ENCODE assay signal across 17 cellular contexts in genomic region chr4:970854-971520, GRCh38. TPM values are rescaled to one million over a fixed set of nuclear protein-coding genes. Genes with fewer than 3 reads are reported as not detected.
DNase-seq lines count a peak whose midpoint lies in the region; ATAC-seq and TF ChIP-seq lines count a peak whose summit lies in the region.
"Had no signal": no experiment of that assay in that cellular context is flagged by ENCODE, and none has a peak within 500 bp of the region (broad histone marks: within the 10 kb centered on the region; RNA-seq: fewer than 3 reads in every experiment).

No MANE protein-coding gene starts in this region.

- H4K20me1 ChIP-seq in BLaER1 (peaks cover 43% of the 10 kb centered on the region), DND-41 (ENCODE audit: insufficient read depth, low read length) (peaks cover 34% of the 10 kb centered on the region)

- peak overlapping the region in 3 of 5 experiments; percentile 26 to 60 (median 39) for H3K4me3 Mint-ChIP-seq in brain
- peak overlapping the region in 8 of 10 donors; percentile 3 to 75 (median 32) for H3K4me3 Mint-ChIP-seq in naive thymus-derived CD4-positive, alpha-beta T cell
- H3K4me3 Mint-ChIP-seq in nephron progenitor cell, result no peak overlapping the region
- H3K4me3 Mint-ChIP-seq: endodermal cell, H9 had no signal

- H3K9me3 ChIP-seq in BLaER1 (peaks cover 15% of the 10 kb centered on the region), DND-41 (ENCODE audit: insufficient read depth, low read length, severe bottlenecking) (peaks cover 7% of the 10 kb centered on the region)
- no peaks in the 10 kb centered on the region for H3K9me3 ChIP-seq in naive thymus-derived CD4-positive, alpha-beta T cell (ENCODE audit: control insufficient read depth in 2 of 3, low read length in 3 of 3)
- H3K9me3 ChIP-seq: lower lobe of right lung, SJSA1 had no signal

- no peak overlapping the region for H3K9ac ChIP-seq in BLaER1
- no peak overlapping the region; the same call in 1 of the 2 replicates for H3K9ac ChIP-seq in DND-41 (ENCODE audit: low read depth, low read length)

- H3K27ac Mint-ChIP-seq in brain (no peak overlapping the region), nephron progenitor cell (no peak overlapping the region)
- peak overlapping the region in 1 of 9 donors; percentile 41 for H3K27ac Mint-ChIP-seq in naive thymus-derived CD4-positive, alpha-beta T cell
- H3K27ac Mint-ChIP-seq: endodermal cell, H9 had no signal

- H3K4me2 ChIP-seq in BLaER1 (peak overlapping the region; percentile 100), DND-41 (ENCODE audit: insufficient read depth, low read length) (peak overlapping the region; percentile 77; the same call in 1 of the 2 replicates)

- peaks cover 39% of the 10 kb centered on the region for H3K36me3 ChIP-seq in BLaER1
- peaks cover 14% of the 10 kb centered on the region for H3K36me3 ChIP-seq in DND-41 (ENCODE audit: insufficient read depth, low read length)
- H3K36me3 ChIP-seq in naive thymus-derived CD4-positive, alpha-beta T cell (ENCODE audit: control insufficient read depth in 2 of 3, insufficient read depth in 3 of 3, low read length in 3 of 3), result peaks cover 0 to 9% (median 0%) of the 10 kb centered on the region in 3 experiments
- H3K36me3 ChIP-seq: cardiac muscle cell, SJSA1 had no signal

- POLR2A ChIA-PET in naive thymus-derived CD4-positive, alpha-beta T cell (lab: Charles Lee), result interaction anchor here (0.7 kb wide), 1 partner anchor 8 kb away, joined by 3 read pairs; no protein-coding TSS in a partner anchor

- DNase-seq in DND-41, result no peak
- no peak for DNase-seq in naive thymus-derived CD4-positive, alpha-beta T cell
- DNase-seq in HT-29 (ENCODE audit: low spot score), result no peak
- DNase-seq in nephron progenitor cell, result no peak
- DNase-seq: activated CD4-positive, alpha-beta T cell treated with anti-CD3 and anti-CD28 coated beads, Interleukin-2, amount 50 U/mL, for 48 hours; DMS79 treated with DMSO at 0.1 percent for 48 hours; H9; lower lobe of right lung; NCI-H1417 treated with DMSO at 0.1 percent for 48 hours; NCI-H2227 treated with DMSO at 0.1 percent for 48 hours had no signal

- no peak overlapping the region for H3K4me3 ChIP-seq in BLaER1
- H3K4me3 ChIP-seq in DND-41 (ENCODE audit: low read depth in 1 of 2, low read length in 2 of 2), result 0 out of 4 replicates have a peak overlapping the region, but pooled peaks of 1 of the 2 experiments have one; percentile 88
- no peak overlapping the region for H3K4me3 ChIP-seq in naive thymus-derived CD4-positive, alpha-beta T cell (ENCODE audit: low read length)
- H3K4me3 ChIP-seq: cardiac muscle cell, lower lobe of right lung, SJSA1 had no signal

- peaks cover 22% of the 10 kb centered on the region for H3K79me2 ChIP-seq in DND-41 (ENCODE audit: insufficient read depth, low read length)

- no peaks in the 10 kb centered on the region for H3K36me3 Mint-ChIP-seq in brain
- peaks cover 0 to 4% (median 0%) of the 10 kb centered on the region in 5 donors for H3K36me3 Mint-ChIP-seq in naive thymus-derived CD4-positive, alpha-beta T cell
- no peaks in the 10 kb centered on the region for H3K36me3 Mint-ChIP-seq in nephron progenitor cell (ENCODE audit: low read depth)

- TF ChIP-seq CTCF in DND-41 (IDR thresholded peaks at IDR 0.05; ENCODE audit: borderline replicate concordance, extremely low read depth, low read length, poor library complexity, severe bottlenecking), result no peak
- TF ChIP-seq CTCF in brain (conservative IDR thresholded peaks at IDR 0.05), result no peak
- no peak for TF ChIP-seq CTCF in nephron progenitor cell (IDR thresholded peaks at IDR 0.05)

- no peak overlapping the region for H2AFZ ChIP-seq in DND-41 (ENCODE audit: low read depth, low read length)

- H3K4me1 Mint-ChIP-seq in brain (peaks cover 4% of the 10 kb centered on the region), nephron progenitor cell (peaks cover 5% of the 10 kb centered on the region)
- H3K4me1 Mint-ChIP-seq in naive thymus-derived CD4-positive, alpha-beta T cell, result peaks cover 0 to 17% (median 8%) of the 10 kb centered on the region in 7 donors

- H3K9me3 Mint-ChIP-seq in brain, result peaks cover 0 to 11% (median 2%) of the 10 kb centered on the region in 5 experiments
- H3K9me3 Mint-ChIP-seq in naive thymus-derived CD4-positive, alpha-beta T cell, result no peaks in the 10 kb centered on the region
- peaks cover 8% of the 10 kb centered on the region for H3K9me3 Mint-ChIP-seq in nephron progenitor cell

- H3K4me1 ChIP-seq in BLaER1 (peaks cover 35% of the 10 kb centered on the region), DND-41 (ENCODE audit: insufficient read depth, low read length) (peaks cover 19% of the 10 kb centered on the region)
- H3K4me1 ChIP-seq in naive thymus-derived CD4-positive, alpha-beta T cell (ENCODE audit: control insufficient read depth in 2 of 2, insufficient read depth in 2 of 2, low read length in 2 of 2), result peaks cover 13 to 26% of the 10 kb centered on the region in 2 donors

- ATAC-seq in DND-41 (ENCODE audit: insufficient read depth, low read depth) (no peak), GM21576 (IDR thresholded peaks at IDR 0.05; ENCODE audit: unreplicated experiment) (no peak), GM19023 (IDR thresholded peaks at IDR 0.05; ENCODE audit: unreplicated experiment) (no peak)
- no peak for ATAC-seq in naive thymus-derived CD4-positive, alpha-beta T cell
- ATAC-seq: lower lobe of right lung had no signal

- intact Hi-C loops in naive thymus-derived CD4-positive, alpha-beta T cell (cut with micrococcal nuclease), result loop anchor here in 1 of 2 donors (5.0 kb wide), 1 partner anchor 86 kb away; no protein-coding TSS in a partner anchor

- no peaks in the 10 kb centered on the region for H3K27me3 Mint-ChIP-seq in brain
- H3K27me3 Mint-ChIP-seq in naive thymus-derived CD4-positive, alpha-beta T cell, result no peaks in the 10 kb centered on the region
- H3K27me3 Mint-ChIP-seq in nephron progenitor cell (ENCODE audit: low read depth, poor library complexity), result peaks cover 54% of the 10 kb centered on the region

- CTCF ChIA-PET in naive thymus-derived CD4-positive, alpha-beta T cell (lab: Charles Lee), result interaction anchor here (0.7 to 1.0 kb wide), 2 partner anchors 106 to 228 kb away, joined by 3 read pairs; no protein-coding TSS in a partner anchor

- H3K27me3 ChIP-seq in BLaER1 (no peaks in the 10 kb centered on the region), DND-41 (ENCODE audit: insufficient read depth, low read length, poor library complexity) (no peaks in the 10 kb centered on the region)
- no peaks in the 10 kb centered on the region for H3K27me3 ChIP-seq in naive thymus-derived CD4-positive, alpha-beta T cell (ENCODE audit: control insufficient read depth in 2 of 2, insufficient read depth in 2 of 2, low read length in 2 of 2)
- H3K27me3 ChIP-seq: SJSA1 had no signal

- no peak overlapping the region for H3K27ac ChIP-seq in BLaER1
- no peak overlapping the region for H3K27ac ChIP-seq in DND-41 (ENCODE audit: low read length)
- H3K27ac ChIP-seq in naive thymus-derived CD4-positive, alpha-beta T cell (ENCODE audit: low read depth, low read length), result no peak overlapping the region
- H3K27ac ChIP-seq: cardiac muscle cell, lower lobe of right lung, SJSA1 had no signal

RNA-seq across cellular contexts. Expression of gene DGKQ, which starts 2.4 kb away (rescaled TPM):
- polyA plus RNA-seq in brain (ENCODE audit: insufficient read depth, low read depth, low replicate concordance), result 4.4 TPM
- 10 to 100 TPM; 14.9 to 28.0 (median 22.7) TPM for total RNA-seq in naive thymus-derived CD4-positive, alpha-beta T cell
- 1 to 10 TPM; 1.5 to 7.9 TPM for polyA plus RNA-seq in naive thymus-derived CD4-positive, alpha-beta T cell
- 46.7 and 50.5 TPM in 2 replicates for total RNA-seq in HT-29 (2014; rRNA removed; shearing (Covaris generic))

RNA-seq across cellular contexts. Expression of gene IDUA, which starts 15.9 kb away (rescaled TPM):
- 3.6 TPM for polyA plus RNA-seq in brain (ENCODE audit: insufficient read depth, low read depth, low replicate concordance)
- total RNA-seq in naive thymus-derived CD4-positive, alpha-beta T cell, result 10 to 100 TPM; 42.3 to 72.4 (median 65.8) TPM
- polyA plus RNA-seq in naive thymus-derived CD4-positive, alpha-beta T cell, result 10 to 100 TPM in 1 of 2 donors, 1 to 10 TPM in 1; 8.3 to 18.1 TPM
- 39.7 and 53.5 TPM in 2 replicates for total RNA-seq in HT-29 (2014; rRNA removed; shearing (Covaris generic))

RNA-seq across cellular contexts. Expression of gene SLC26A1, which starts 22.2 kb away (rescaled TPM):
- polyA plus RNA-seq in brain (ENCODE audit: insufficient read depth, low read depth, low replicate concordance), result not detected
- 1 to 10 TPM in 1 of 5 experiments, under 1 TPM in 2, not detected in 2; 0.16 to 1.1 (median 0.46) TPM for total RNA-seq in naive thymus-derived CD4-positive, alpha-beta T cell
- polyA plus RNA-seq in naive thymus-derived CD4-positive, alpha-beta T cell, result 1 to 10 TPM; 2.0 to 2.3 TPM
- total RNA-seq in HT-29 (2014; rRNA removed; shearing (Covaris generic)), result 5.8 and 6.2 TPM in 2 replicates
- total RNA-seq: SJSA1 had no signal

RNA-seq across cellular contexts. Expression of gene TMEM175, which starts 38.7 kb away (rescaled TPM):
- polyA plus RNA-seq in brain (ENCODE audit: insufficient read depth, low read depth, low replicate concordance), result 61.5 TPM
- total RNA-seq in naive thymus-derived CD4-positive, alpha-beta T cell, result 10 to 100 TPM; 28.9 to 69.9 (median 64.9) TPM
- polyA plus RNA-seq in naive thymus-derived CD4-positive, alpha-beta T cell, result 10 to 100 TPM; 14.9 to 24.0 TPM
- 13.7 and 33.0 TPM in 2 replicates for total RNA-seq in HT-29 (2014; rRNA removed; shearing (Covaris generic))

RNA-seq across cellular contexts. Expression of gene GAK, which starts 38.9 kb away (rescaled TPM):
- 71.3 TPM for polyA plus RNA-seq in brain (ENCODE audit: insufficient read depth, low read depth, low replicate concordance)
- 100 to 1,000 TPM; 167 to 206 (median 174) TPM for total RNA-seq in naive thymus-derived CD4-positive, alpha-beta T cell
- polyA plus RNA-seq in naive thymus-derived CD4-positive, alpha-beta T cell, result 10 to 100 TPM; 34.0 to 96.2 TPM
- total RNA-seq in HT-29 (2014; rRNA removed; shearing (Covaris generic)), result 278 and 308 TPM in 2 replicates
